In genomic region chr1:9910425-9911178, GRCh38 we compare ENCODE assay signal across 8 cellular contexts. TPM values are rescaled to one million over a fixed set of nuclear protein-coding genes. Genes with fewer than 3 reads are reported as not detected.
DNase-seq lines count a peak whose midpoint lies in the region; ATAC-seq, FAIRE-seq and TF ChIP-seq lines count a peak whose summit lies in the region.

No MANE protein-coding gene starts in this region.

- FAIRE-seq in urothelium cell line (lab: Jason Lieb, UNC) = peak; percentile 80

- TF ChIP-seq CTCF in right atrium auricular region (IDR thresholded peaks at IDR 0.05) (peak in 1 of 2 donors; percentile 9), psoas muscle (IDR thresholded peaks at IDR 0.05) (no peak)

- intact Hi-C loops in psoas muscle (cut with DNase I) = loop anchor here in 1 of 2 donors (1.0 to 5.0 kb wide), 3 partner anchors 32 to 122 kb away; partner anchors contain the start of genes LZIC, NMNAT1 and UBE4B

- H3K36me3 ChIP-seq in right atrium auricular region = no peaks in the 10 kb centered on the region
- no peaks in the 10 kb centered on the region for H3K36me3 ChIP-seq in psoas muscle (ENCODE audit: insufficient read depth in 1 of 2, low read depth in 1 of 2)

- ATAC-seq in GM18498 (IDR thresholded peaks at IDR 0.05; ENCODE audit: unreplicated experiment) = peak; percentile 93
- peak; percentile 95 for ATAC-seq in HG02885 (IDR thresholded peaks at IDR 0.05; ENCODE audit: poor library complexity, unreplicated experiment)
- ATAC-seq in psoas muscle = peak; percentile 96 to 98 (median 98)

- H3K9me3 Mint-ChIP-seq in T-helper 1 cell treated with Interleukin-12 subunit alpha and Interleukin-12 subunit beta and Interleukin-4 antibody, amounts not matched to agents 30 μg/mL and 1 μg/mL, for 36 hours = no peaks in the 10 kb centered on the region

- peak overlapping the region; percentile 46 to 64 for H3K4me3 ChIP-seq in right atrium auricular region
- peak overlapping the region; percentile 63 for H3K4me3 ChIP-seq in psoas muscle

- H3K27ac ChIP-seq in right atrium auricular region (peak overlapping the region; percentile 90 to 94), psoas muscle (peak overlapping the region; percentile 78)

- no peaks in the 10 kb centered on the region for H3K36me3 Mint-ChIP-seq in T-helper 1 cell treated with Interleukin-12 subunit alpha and Interleukin-12 subunit beta and Interleukin-4 antibody, amounts not matched to agents 30 μg/mL and 1 μg/mL, for 36 hours (ENCODE audit: low read depth)

- H3K4me3 Mint-ChIP-seq in T-helper 1 cell treated with Interleukin-12 subunit alpha and Interleukin-12 subunit beta and Interleukin-4 antibody, amounts not matched to agents 30 μg/mL and 1 μg/mL, for 36 hours = peak overlapping the region; percentile 90

- 0 to 1% (median 0%) methylated on average over 34 to 44 of the region's 44 CpGs for WGBS in psoas muscle, 3 donors

- H3K27me3 Mint-ChIP-seq in T-helper 1 cell treated with Interleukin-12 subunit alpha and Interleukin-12 subunit beta and Interleukin-4 antibody, amounts not matched to agents 30 μg/mL and 1 μg/mL, for 36 hours (ENCODE audit: low read depth) = peaks cover 4% of the 10 kb centered on the region

- DNase-seq in NCI-H1694 (lab: John Stamatoyannopoulos, UW) (peak; percentile 90), amygdala (lab: John Stamatoyannopoulos, UW) (peak; percentile 80 to 100 (median 99)), right atrium auricular region (ENCODE audit: low spot score) (peak; percentile 99), psoas muscle (peak; percentile 100), urothelium cell line (ENCODE audit: low spot score) (peak; percentile 99)

- peaks cover 0 to 20% of the 10 kb centered on the region in 2 donors for H3K4me1 ChIP-seq in right atrium auricular region
- H3K4me1 ChIP-seq in psoas muscle = peaks cover 13% of the 10 kb centered on the region

- H3K9me3 ChIP-seq in right atrium auricular region (no peaks in the 10 kb centered on the region), psoas muscle (no peaks in the 10 kb centered on the region)

- H3K27ac Mint-ChIP-seq in T-helper 1 cell treated with Interleukin-12 subunit alpha and Interleukin-12 subunit beta and Interleukin-4 antibody, amounts not matched to agents 30 μg/mL and 1 μg/mL, for 36 hours = peak overlapping the region; percentile 96

- H3K4me1 Mint-ChIP-seq in T-helper 1 cell treated with Interleukin-12 subunit alpha and Interleukin-12 subunit beta and Interleukin-4 antibody, amounts not matched to agents 30 μg/mL and 1 μg/mL, for 36 hours (ENCODE audit: low read depth) = peaks cover 17% of the 10 kb centered on the region

- H3K27me3 ChIP-seq in right atrium auricular region (no peaks in the 10 kb centered on the region), psoas muscle (ENCODE audit: insufficient read depth in 3 of 3, low read length in 2 of 3) (no peaks in the 10 kb centered on the region)

RNA-seq across cellular contexts. Expression of gene CTNNBIP1, which starts 0.5 kb away (rescaled TPM):
- total RNA-seq in right atrium auricular region (10 to 100 TPM; 22.3 to 31.9 TPM), psoas muscle (10 to 100 TPM; 12.7 to 18.5 (median 14.8) TPM)
- 10 to 100 TPM in 2 of 3 donors, 1 to 10 TPM in 1; 5.9 to 11.9 (median 10.3) TPM for polyA plus RNA-seq in psoas muscle

RNA-seq across cellular contexts. Expression of gene LZIC, which starts 32.6 kb away (rescaled TPM):
- total RNA-seq in right atrium auricular region (10 to 100 TPM; 25.0 to 32.1 TPM), psoas muscle (10 to 100 TPM; 17.6 to 24.9 (median 21.1) TPM)
- 10 to 100 TPM; 17.3 to 37.5 (median 25.0) TPM for polyA plus RNA-seq in psoas muscle

RNA-seq across cellular contexts. Expression of gene NMNAT1, which starts 32.7 kb away (rescaled TPM):
- 10 to 100 TPM; 10.0 to 13.9 TPM for total RNA-seq in right atrium auricular region
- total RNA-seq in psoas muscle = 10 to 100 TPM in 3 of 4 donors, 1 to 10 TPM in 1; 8.0 to 18.2 (median 14.0) TPM
- polyA plus RNA-seq in psoas muscle = 10 to 100 TPM in 2 of 3 donors, 1 to 10 TPM in 1; 6.9 to 16.9 (median 10.2) TPM

Comparison
In these comparisons a context has a peak if more than half of its experiments do, and no peak if none do; other contexts are left out.
1. Peak in every context shown above with its lines: DNase-seq, ATAC-seq, H3K4me3 ChIP-seq and H3K27ac ChIP-seq.